ENCODE assay signal across 8 cellular contexts in genomic region chr18:68623342-68623741, GRCh38.
A peak's percentile ranks its signal among the peaks of the same experiment; 100 is the strongest.
DNase-seq lines count a peak whose midpoint lies in the region; ATAC-seq, FAIRE-seq and TF ChIP-seq lines count a peak whose summit lies in the region.

No MANE protein-coding gene starts in this region.

- H3K4me1 Mint-ChIP-seq in nephron progenitor cell: no peaks in the 10 kb centered on the region

- no peak overlapping the region for H3K4me3 Mint-ChIP-seq in nephron progenitor cell

- no peaks in the 10 kb centered on the region for H3K9me3 ChIP-seq in SU-DHL-6 (ENCODE audit: insufficient read depth, low read length)

- TF ChIP-seq CTCF in SU-DHL-6 (IDR thresholded peaks at IDR 0.05; ENCODE audit: insufficient read depth, low read length, poor library complexity, severe bottlenecking) (peak; percentile 29), nephron progenitor cell (IDR thresholded peaks at IDR 0.05) (peak; percentile 81)

- no peak overlapping the region for H3K4me3 ChIP-seq in SU-DHL-6 (ENCODE audit: insufficient read depth, low read length, poor library complexity, severe bottlenecking)

- TF ChIP-seq POLR2A in H54 (IDR thresholded peaks at IDR 0.05; ENCODE audit: low read depth, low read length): no peak

- no peaks in the 10 kb centered on the region for H3K79me2 ChIP-seq in SU-DHL-6 (ENCODE audit: insufficient read depth, low read length)

- no peaks in the 10 kb centered on the region for H4K20me1 ChIP-seq in SU-DHL-6 (ENCODE audit: low read depth, low read length)

- no peak for ATAC-seq in GM21423 (IDR thresholded peaks at IDR 0.05; ENCODE audit: unreplicated experiment)

- DNase-seq in ELF-1 (ENCODE audit: low read depth, low spot score): peak; percentile 76
- DNase-seq in H54 (ENCODE audit: insufficient read length, low spot score): peak; percentile 9
- peak; percentile 48 for DNase-seq in NCI-H1105 (lab: John Stamatoyannopoulos, UW)
- peak; percentile 48 for DNase-seq in epidermal melanocyte (ENCODE audit: insufficient read length, low spot score)
- peak; percentile 50 for DNase-seq in nephron progenitor cell
- no peak for DNase-seq in activated gamma-delta T cell (lab: John Stamatoyannopoulos, UW)

- H3K27ac ChIP-seq in SU-DHL-6 (ENCODE audit: low read depth, low read length): no peak overlapping the region

- no peaks in the 10 kb centered on the region for H3K9me2 ChIP-seq in SU-DHL-6 (replicated peaks; ENCODE audit: insufficient read depth, low read length)

- no peaks in the 10 kb centered on the region for H3K36me3 Mint-ChIP-seq in nephron progenitor cell (ENCODE audit: low read depth)

- H3K36me3 ChIP-seq in SU-DHL-6 (ENCODE audit: low read length): no peaks in the 10 kb centered on the region

- H3K27me3 Mint-ChIP-seq in nephron progenitor cell (ENCODE audit: low read depth, poor library complexity): no peaks in the 10 kb centered on the region

- FAIRE-seq in H54 (lab: Jason Lieb, UNC): peak; percentile 65

- H3K9ac ChIP-seq in SU-DHL-6 (ENCODE audit: low read length): no peak overlapping the region

- no peaks in the 10 kb centered on the region for H3K27me3 ChIP-seq in SU-DHL-6 (ENCODE audit: low read length)

- no peak overlapping the region for H3K27ac Mint-ChIP-seq in nephron progenitor cell

- no peak overlapping the region for H3K4me2 ChIP-seq in SU-DHL-6 (ENCODE audit: low read depth, low read length, poor library complexity, severe bottlenecking)

- no peaks in the 10 kb centered on the region for H3K9me3 Mint-ChIP-seq in nephron progenitor cell

- no peaks in the 10 kb centered on the region for H3F3A ChIP-seq in SU-DHL-6 (ENCODE audit: insufficient read depth)

- no peak overlapping the region for H2AFZ ChIP-seq in SU-DHL-6 (ENCODE audit: low read depth, low read length, severe bottlenecking)
